ENCODE assay signal across 8 cellular contexts in the genomic region with DNA sequence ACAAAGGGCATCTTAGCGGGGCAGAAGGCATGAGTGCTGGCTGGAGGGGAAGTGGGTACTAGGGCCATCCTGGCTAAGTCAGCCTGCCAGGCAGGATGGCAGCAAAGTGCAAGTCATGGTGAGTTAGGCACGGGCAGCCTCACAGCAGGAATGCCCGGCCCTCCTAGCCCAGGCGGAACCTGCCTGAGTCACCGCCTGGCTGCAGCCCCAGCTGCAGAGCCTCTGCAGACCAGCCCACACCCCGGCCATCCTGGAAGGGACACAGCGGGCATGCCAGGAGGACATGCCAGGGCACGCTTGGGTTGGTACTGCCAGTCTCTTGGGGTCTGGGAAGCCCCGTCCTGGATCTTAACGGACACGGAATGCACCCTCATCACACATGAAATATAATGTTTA. TPM values are rescaled to one million over a fixed set of nuclear protein-coding genes. Genes with fewer than 3 reads are reported as not detected.
DNase-seq lines count a peak whose midpoint lies in the region; ATAC-seq and TF ChIP-seq lines count a peak whose summit lies in the region.

No MANE protein-coding gene starts in this region.

- H3F3A ChIP-seq in PC-3 (ENCODE audit: low read length, unreplicated experiment): peaks cover 4% of the 10 kb centered on the region

- BruUV-seq in PC-3 (replicated peaks; lab: Mats Ljungman, UMichigan): no TSS peak

- peak overlapping the region; percentile 82 for H3K9ac ChIP-seq in PC-3 (ENCODE audit: low read length)

- H4K20me1 ChIP-seq in PC-3 (ENCODE audit: low read length): no peaks in the 10 kb centered on the region

- TF ChIP-seq CTCF in PC-3 (conservative IDR thresholded peaks at IDR 0.05; ENCODE audit: low read depth, low read length) (no peak), epithelial cell of proximal tubule (conservative IDR thresholded peaks at IDR 0.05; ENCODE audit: low read depth, low read length) (no peak), GM20000 (IDR thresholded peaks at IDR 0.05; ENCODE audit: extremely low read depth, missing control alignments) (no peak)

- intact Hi-C loops in PC-3 (cut with micrococcal nuclease): loop anchor here (1.0 to 5.0 kb wide), 2 partner anchors 105 to 241 kb away; a partner anchor contains a TSS

- peaks cover 50% of the 10 kb centered on the region for H3K4me1 ChIP-seq in PC-3 (ENCODE audit: insufficient read depth, low read length)

- H3K9me3 ChIP-seq in PC-3 (ENCODE audit: low read length): no peaks in the 10 kb centered on the region

- no peaks in the 10 kb centered on the region for H3K79me2 ChIP-seq in PC-3 (ENCODE audit: low read length)

- peak overlapping the region; percentile 6; the same call in 1 of the 2 replicates for H3K4me3 ChIP-seq in PC-3 (ENCODE audit: low read length)
- no peak overlapping the region for H3K4me3 ChIP-seq in epithelial cell of proximal tubule (ENCODE audit: low read depth, low read length)

- H2AFZ ChIP-seq in PC-3 (ENCODE audit: low read length): peak overlapping the region; percentile 22

- DNase-seq in ELR (ENCODE audit: low read depth) (peak; percentile 90), PC-3 (peak; percentile 99), epithelial cell of proximal tubule (ENCODE audit: low read depth) (peak; percentile 59), occipital lobe (lab: John Stamatoyannopoulos, UW) (peak; percentile 69), COR-L47 (lab: John Stamatoyannopoulos, UW) (no peak), GM20000 (ENCODE audit: low spot score) (no peak)
- no peak for DNase-seq in activated CD4-positive, alpha-beta T cell treated with anti-CD3 and anti-CD28 coated beads for 4 hours
- no peak for DNase-seq in activated CD4-positive, alpha-beta T cell treated with anti-CD3 and anti-CD28 coated beads, Interleukin-2, amount 50 U/mL, for 4 hours

- POLR2A ChIA-PET in PC-3 (lab: Charles Lee; ENCODE audit: unreplicated experiment): interaction anchor here (0.6 kb wide), 1 partner anchor 81 kb away, joined by 4 read pairs; no protein-coding TSS in a partner anchor

- peak overlapping the region; percentile 97 for H3K27ac ChIP-seq in PC-3 (ENCODE audit: low read length)

- H3K9me2 ChIP-seq in PC-3 (replicated peaks; ENCODE audit: low read length): no peaks in the 10 kb centered on the region

- CTCF ChIA-PET in PC-3 (lab: Charles Lee): interaction anchor here (1.3 kb wide), 1 partner anchor 9 kb away, joined by 6 read pairs; no protein-coding TSS in a partner anchor

- H3K27me3 ChIP-seq in PC-3 (ENCODE audit: low read length): no peaks in the 10 kb centered on the region

- H3K36me3 ChIP-seq in PC-3 (ENCODE audit: low read depth, low read length): no peaks in the 10 kb centered on the region

- H3K4me2 ChIP-seq in PC-3 (ENCODE audit: low read length): peak overlapping the region; percentile 52

- peak; percentile 88 for ATAC-seq in PC-3

RNA-seq across cellular contexts. Expression of a gene that starts 4.9 kb away (rescaled TPM):
- 27.9 and 30.1 TPM in 2 replicates for total RNA-seq in PC-3 (2014; rRNA removed)
- total RNA-seq in epithelial cell of proximal tubule: 3.3 TPM in 1 of 2 replicates, not detected in the other
- 0.31 TPM for total RNA-seq in occipital lobe

RNA-seq across cellular contexts. Expression of a gene that starts 36.7 kb away (rescaled TPM):
- total RNA-seq in PC-3 (2014; rRNA removed) (0.17 TPM in 1 of 2 replicates, not detected in the other), epithelial cell of proximal tubule (not detected in 2 replicates), occipital lobe (1.9 TPM)

Comparison
In these comparisons a context has a peak if more than half of its experiments do, and no peak if none do; other contexts are left out.
1. DNase-seq: peak in ELR (single experiment), PC-3 (single experiment), epithelial cell of proximal tubule (single experiment) and occipital lobe (single experiment); none in activated CD4-positive, alpha-beta T cell treated with anti-CD3 and anti-CD28 coated beads for 4 hours (0 of 2), COR-L47 (single experiment), GM20000 (single experiment) and activated CD4-positive, alpha-beta T cell treated with anti-CD3 and anti-CD28 coated beads, Interleukin-2, amount 50 U/mL, for 4 hours (0 of 2).